11 cellular contexts compared by ENCODE assay signal in genomic region chr1:221336141-221336540, GRCh38.
DNase-seq lines count a peak whose midpoint lies in the region; ATAC-seq and TF ChIP-seq lines count a peak whose summit lies in the region.
"Had no signal": no experiment of that assay in that cellular context is flagged by ENCODE, and none has a peak within 500 bp of the region (broad histone marks: within the 10 kb centered on the region; RNA-seq: fewer than 3 reads in every experiment).

No MANE protein-coding gene starts in this region.

- intact Hi-C loops in spleen (cut with DNase I; ENCODE audit: low total_unique reads): no loop called here

- TF ChIP-seq POLR2A in spleen (IDR thresholded peaks at IDR 0.05): no peak

- no peak for ATAC-seq in HG02981 (IDR thresholded peaks at IDR 0.05; ENCODE audit: unreplicated experiment)
- ATAC-seq in GM21619 (IDR thresholded peaks at IDR 0.05; ENCODE audit: unreplicated experiment): no peak
- ATAC-seq: activated CD8-positive, alpha-beta memory T cell treated with anti-CD3 and anti-CD28 coated beads, Interleukin-2, amount 10 ng/mL, durations not matched to agents 7 days and 5 days; CD8-positive, alpha-beta T cell had no signal

- H3K4me3 ChIP-seq in astrocyte of the spinal cord (ENCODE audit: low read depth, low read length) (no peak overlapping the region), spleen (no peak overlapping the region)

- TF ChIP-seq CTCF in astrocyte of the spinal cord (IDR thresholded peaks at IDR 0.05; ENCODE audit: low read depth, low read length): no peak
- no peak for TF ChIP-seq CTCF in spleen (IDR thresholded peaks at IDR 0.05 in 8 of 11, conservative IDR thresholded peaks at IDR 0.05 in 3 of 11)

- DNase-seq in EL (peak; percentile 65), astrocyte of the spinal cord (ENCODE audit: low read depth, low spot score) (peak; percentile 44), inferior parietal cortex (ENCODE audit: extremely low spot score) (peak; percentile 22), spleen (no peak), midbrain (lab: John Stamatoyannopoulos, UW) (no peak)
- DNase-seq in effector CD4-positive, alpha-beta T cell: no peak
- DNase-seq: activated CD8-positive, alpha-beta memory T cell treated with anti-CD3 and anti-CD28 coated beads, Interleukin-2, amount 10 ng/mL, durations not matched to agents 7 days and 5 days; CD8-positive, alpha-beta T cell; cerebellar nuclear complex had no signal

- peaks cover 0 to 18% (median 0%) of the 10 kb centered on the region in 7 donors for H3K27me3 ChIP-seq in spleen (replicated peaks in 1 of 7)

- peak overlapping the region in 7 of 8 donors; percentile 40 to 72 (median 56) for H3K27ac ChIP-seq in spleen

- WGBS in spleen, 5 donors: 64 to 88% (median 82%) methylated on average over 2 of the region's 2 CpGs

- in situ Hi-C loops in astrocyte of the spinal cord (cut with HindIII; ENCODE audit: low sequenced_read_pairs): no loop called here

- no peaks in the 10 kb centered on the region for H3K36me3 ChIP-seq in spleen

- peaks cover 0 to 18% (median 14%) of the 10 kb centered on the region in 8 donors for H3K9me3 ChIP-seq in spleen

- H3K4me1 ChIP-seq in spleen: peaks cover 7 to 37% (median 22%) of the 10 kb centered on the region in 6 donors

Comparison
In these comparisons a context has a peak if more than half of its experiments do, and no peak if none do; other contexts are left out.
1. DNase-seq: peak in EL (single experiment), astrocyte of the spinal cord (single experiment) and inferior parietal cortex (single experiment); none in spleen (single experiment), effector CD4-positive, alpha-beta T cell (single experiment) and midbrain (single experiment).